In the genomic region with DNA sequence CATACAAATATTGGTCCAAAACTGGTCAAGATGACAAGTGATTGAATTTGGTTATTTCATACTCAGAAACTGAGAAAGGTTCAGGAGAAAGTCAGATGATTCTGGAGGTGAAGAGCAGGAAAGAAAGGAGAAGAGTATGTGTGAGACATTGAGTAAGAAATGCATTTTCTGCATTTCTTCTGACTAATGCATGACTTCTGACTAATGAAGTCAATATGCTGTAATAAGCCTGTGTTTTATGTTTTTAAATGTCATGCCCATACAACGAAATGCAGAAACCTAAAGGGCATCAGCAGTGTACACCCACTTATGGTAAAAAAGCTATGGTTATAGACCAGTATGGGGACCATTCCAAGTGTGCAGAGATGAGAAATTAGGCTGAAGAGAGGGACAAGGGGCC, we compare ENCODE assay signal across 1 cellular context.
TF ChIP-seq lines count a peak whose summit lies in the region.

No MANE protein-coding gene starts in this region.

TF ChIP-seq in SK-N-SH, 30 proteins besides CTCF, POLR2A, EP300 and RAD21 (continued from another document):
- TF ChIP-seq, protein P1, sequence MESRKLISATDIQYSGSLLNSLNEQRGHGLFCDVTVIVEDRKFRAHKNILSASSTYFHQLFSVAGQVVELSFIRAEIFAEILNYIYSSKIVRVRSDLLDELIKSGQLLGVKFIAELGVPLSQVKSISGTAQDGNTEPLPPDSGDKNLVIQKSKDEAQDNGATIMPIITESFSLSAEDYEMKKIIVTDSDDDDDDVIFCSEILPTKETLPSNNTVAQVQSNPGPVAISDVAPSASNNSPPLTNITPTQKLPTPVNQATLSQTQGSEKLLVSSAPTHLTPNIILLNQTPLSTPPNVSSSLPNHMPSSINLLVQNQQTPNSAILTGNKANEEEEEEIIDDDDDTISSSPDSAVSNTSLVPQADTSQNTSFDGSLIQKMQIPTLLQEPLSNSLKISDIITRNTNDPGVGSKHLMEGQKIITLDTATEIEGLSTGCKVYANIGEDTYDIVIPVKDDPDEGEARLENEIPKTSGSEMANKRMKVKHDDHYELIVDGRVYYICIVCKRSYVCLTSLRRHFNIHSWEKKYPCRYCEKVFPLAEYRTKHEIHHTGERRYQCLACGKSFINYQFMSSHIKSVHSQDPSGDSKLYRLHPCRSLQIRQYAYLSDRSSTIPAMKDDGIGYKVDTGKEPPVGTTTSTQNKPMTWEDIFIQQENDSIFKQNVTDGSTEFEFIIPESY (IDR thresholded peaks at IDR 0.05; ENCODE audit: borderline replicate concordance, low read depth) = no peak
- TF ChIP-seq TAF1 (IDR thresholded peaks at IDR 0.05; ENCODE audit: borderline replicate concordance, low read depth, low read length) (no peak), RCOR1 (IDR thresholded peaks at IDR 0.05; ENCODE audit: low read length) (no peak), NRF1 (IDR thresholded peaks at IDR 0.05; ENCODE audit: low read depth, low read length) (no peak), CHD2 (IDR thresholded peaks at IDR 0.05; ENCODE audit: low read length, partially characterized antibody) (no peak), NFIC (IDR thresholded peaks at IDR 0.05; ENCODE audit: borderline replicate concordance) (0 out of 2 replicates have a peak, but pooled peaks have one; percentile 24), EZH2phosphoT487 (IDR thresholded peaks at IDR 0.05; ENCODE audit: borderline replicate concordance, low read depth) (no peak), MXI1 (IDR thresholded peaks at IDR 0.05; ENCODE audit: low read depth, low read length) (no peak), JUND (IDR thresholded peaks at IDR 0.05) (peak; percentile 64), GABPA (IDR thresholded peaks at IDR 0.05; ENCODE audit: low read depth) (no peak), SMC3 (IDR thresholded peaks at IDR 0.05; ENCODE audit: low read depth, low read length) (no peak), SIN3A (IDR thresholded peaks at IDR 0.05; ENCODE audit: borderline replicate concordance, low read depth, low read length) (no peak), GATA2 (CRISPR knock-in tag; IDR thresholded peaks at IDR 0.05) (no peak), FOXJ3 (CRISPR knock-in tag; IDR thresholded peaks at IDR 0.05) (no peak), FOXM1 (IDR thresholded peaks at IDR 0.05; ENCODE audit: low read depth) (no peak), FOSL2 (IDR thresholded peaks at IDR 0.05; ENCODE audit: borderline replicate concordance, low read depth) (peak; percentile 74), RFX5 (IDR thresholded peaks at IDR 0.05; ENCODE audit: low read length) (no peak), POLR2AphosphoS5 (IDR thresholded peaks at IDR 0.05; ENCODE audit: low read depth, low read length) (peak; percentile 26; the same call in 1 of the 2 replicates), MEF2A (IDR thresholded peaks at IDR 0.05; ENCODE audit: borderline replicate concordance, low read depth) (no peak), YY1 (IDR thresholded peaks at IDR 0.05; ENCODE audit: low read depth) (no peak), TCF12 (IDR thresholded peaks at IDR 0.05) (peak; percentile 93), TEAD4 (IDR thresholded peaks at IDR 0.05; ENCODE audit: borderline replicate concordance, insufficient read depth) (peak; percentile 61; the same call in 1 of the 2 replicates)
- TF ChIP-seq, protein P2, sequence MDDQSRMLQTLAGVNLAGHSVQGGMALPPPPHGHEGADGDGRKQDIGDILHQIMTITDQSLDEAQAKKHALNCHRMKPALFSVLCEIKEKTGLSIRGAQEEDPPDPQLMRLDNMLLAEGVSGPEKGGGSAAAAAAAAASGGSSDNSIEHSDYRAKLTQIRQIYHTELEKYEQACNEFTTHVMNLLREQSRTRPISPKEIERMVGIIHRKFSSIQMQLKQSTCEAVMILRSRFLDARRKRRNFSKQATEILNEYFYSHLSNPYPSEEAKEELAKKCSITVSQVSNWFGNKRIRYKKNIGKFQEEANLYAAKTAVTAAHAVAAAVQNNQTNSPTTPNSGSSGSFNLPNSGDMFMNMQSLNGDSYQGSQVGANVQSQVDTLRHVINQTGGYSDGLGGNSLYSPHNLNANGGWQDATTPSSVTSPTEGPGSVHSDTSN (IDR thresholded peaks at IDR 0.05) = peak; percentile 66
- TF ChIP-seq, protein P3, sequence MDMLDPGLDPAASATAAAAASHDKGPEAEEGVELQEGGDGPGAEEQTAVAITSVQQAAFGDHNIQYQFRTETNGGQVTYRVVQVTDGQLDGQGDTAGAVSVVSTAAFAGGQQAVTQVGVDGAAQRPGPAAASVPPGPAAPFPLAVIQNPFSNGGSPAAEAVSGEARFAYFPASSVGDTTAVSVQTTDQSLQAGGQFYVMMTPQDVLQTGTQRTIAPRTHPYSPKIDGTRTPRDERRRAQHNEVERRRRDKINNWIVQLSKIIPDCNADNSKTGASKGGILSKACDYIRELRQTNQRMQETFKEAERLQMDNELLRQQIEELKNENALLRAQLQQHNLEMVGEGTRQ (IDR thresholded peaks at IDR 0.05; ENCODE audit: borderline replicate concordance, low read depth, low read length) = no peak
- TF ChIP-seq, protein P4, sequence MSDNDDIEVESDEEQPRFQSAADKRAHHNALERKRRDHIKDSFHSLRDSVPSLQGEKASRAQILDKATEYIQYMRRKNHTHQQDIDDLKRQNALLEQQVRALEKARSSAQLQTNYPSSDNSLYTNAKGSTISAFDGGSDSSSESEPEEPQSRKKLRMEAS (IDR thresholded peaks at IDR 0.05; ENCODE audit: low read depth) = no peak
- TF ChIP-seq, protein P5, sequence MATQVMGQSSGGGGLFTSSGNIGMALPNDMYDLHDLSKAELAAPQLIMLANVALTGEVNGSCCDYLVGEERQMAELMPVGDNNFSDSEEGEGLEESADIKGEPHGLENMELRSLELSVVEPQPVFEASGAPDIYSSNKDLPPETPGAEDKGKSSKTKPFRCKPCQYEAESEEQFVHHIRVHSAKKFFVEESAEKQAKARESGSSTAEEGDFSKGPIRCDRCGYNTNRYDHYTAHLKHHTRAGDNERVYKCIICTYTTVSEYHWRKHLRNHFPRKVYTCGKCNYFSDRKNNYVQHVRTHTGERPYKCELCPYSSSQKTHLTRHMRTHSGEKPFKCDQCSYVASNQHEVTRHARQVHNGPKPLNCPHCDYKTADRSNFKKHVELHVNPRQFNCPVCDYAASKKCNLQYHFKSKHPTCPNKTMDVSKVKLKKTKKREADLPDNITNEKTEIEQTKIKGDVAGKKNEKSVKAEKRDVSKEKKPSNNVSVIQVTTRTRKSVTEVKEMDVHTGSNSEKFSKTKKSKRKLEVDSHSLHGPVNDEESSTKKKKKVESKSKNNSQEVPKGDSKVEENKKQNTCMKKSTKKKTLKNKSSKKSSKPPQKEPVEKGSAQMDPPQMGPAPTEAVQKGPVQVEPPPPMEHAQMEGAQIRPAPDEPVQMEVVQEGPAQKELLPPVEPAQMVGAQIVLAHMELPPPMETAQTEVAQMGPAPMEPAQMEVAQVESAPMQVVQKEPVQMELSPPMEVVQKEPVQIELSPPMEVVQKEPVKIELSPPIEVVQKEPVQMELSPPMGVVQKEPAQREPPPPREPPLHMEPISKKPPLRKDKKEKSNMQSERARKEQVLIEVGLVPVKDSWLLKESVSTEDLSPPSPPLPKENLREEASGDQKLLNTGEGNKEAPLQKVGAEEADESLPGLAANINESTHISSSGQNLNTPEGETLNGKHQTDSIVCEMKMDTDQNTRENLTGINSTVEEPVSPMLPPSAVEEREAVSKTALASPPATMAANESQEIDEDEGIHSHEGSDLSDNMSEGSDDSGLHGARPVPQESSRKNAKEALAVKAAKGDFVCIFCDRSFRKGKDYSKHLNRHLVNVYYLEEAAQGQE (IDR thresholded peaks at IDR 0.05; ENCODE audit: low read depth, low read length) = no peak
- TF ChIP-seq, protein P6, sequence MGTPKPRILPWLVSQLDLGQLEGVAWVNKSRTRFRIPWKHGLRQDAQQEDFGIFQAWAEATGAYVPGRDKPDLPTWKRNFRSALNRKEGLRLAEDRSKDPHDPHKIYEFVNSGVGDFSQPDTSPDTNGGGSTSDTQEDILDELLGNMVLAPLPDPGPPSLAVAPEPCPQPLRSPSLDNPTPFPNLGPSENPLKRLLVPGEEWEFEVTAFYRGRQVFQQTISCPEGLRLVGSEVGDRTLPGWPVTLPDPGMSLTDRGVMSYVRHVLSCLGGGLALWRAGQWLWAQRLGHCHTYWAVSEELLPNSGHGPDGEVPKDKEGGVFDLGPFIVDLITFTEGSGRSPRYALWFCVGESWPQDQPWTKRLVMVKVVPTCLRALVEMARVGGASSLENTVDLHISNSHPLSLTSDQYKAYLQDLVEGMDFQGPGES (IDR thresholded peaks at IDR 0.05; ENCODE audit: low read depth, low read length) = no peak
- TF ChIP-seq, protein P7, sequence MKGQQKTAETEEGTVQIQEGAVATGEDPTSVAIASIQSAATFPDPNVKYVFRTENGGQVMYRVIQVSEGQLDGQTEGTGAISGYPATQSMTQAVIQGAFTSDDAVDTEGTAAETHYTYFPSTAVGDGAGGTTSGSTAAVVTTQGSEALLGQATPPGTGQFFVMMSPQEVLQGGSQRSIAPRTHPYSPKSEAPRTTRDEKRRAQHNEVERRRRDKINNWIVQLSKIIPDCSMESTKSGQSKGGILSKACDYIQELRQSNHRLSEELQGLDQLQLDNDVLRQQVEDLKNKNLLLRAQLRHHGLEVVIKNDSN (IDR thresholded peaks at IDR 0.05; ENCODE audit: borderline replicate concordance, low read depth) = no peak
